15 cellular contexts compared by ENCODE assay signal in the genomic region with DNA sequence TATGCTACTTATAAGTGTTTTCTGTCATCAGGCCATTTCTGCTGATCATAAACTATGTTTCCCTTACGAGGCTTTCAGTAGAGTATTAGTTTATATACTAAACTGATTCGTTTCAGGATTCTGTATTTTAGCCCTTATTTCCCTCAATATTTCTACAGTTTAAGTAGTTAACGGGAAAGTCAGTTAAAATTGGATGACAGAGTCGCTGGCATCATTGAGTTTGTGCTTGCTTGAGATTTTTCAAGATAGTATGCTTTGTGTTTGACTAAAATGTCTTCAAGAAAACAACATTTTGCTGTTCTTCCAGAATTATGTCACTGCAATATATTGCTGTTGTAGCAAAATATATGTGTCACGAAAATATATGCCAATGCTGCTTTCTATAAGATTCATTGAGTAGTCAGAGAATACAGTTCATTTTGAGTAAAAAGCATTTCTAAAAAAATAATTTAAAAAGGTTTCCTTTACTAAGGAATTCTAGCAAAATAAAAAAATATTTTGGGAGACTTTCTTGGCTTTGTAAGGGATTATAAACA. TPM values are rescaled to one million over a fixed set of nuclear protein-coding genes. Genes with fewer than 3 reads are reported as not detected.
A peak's percentile ranks its signal among the peaks of the same experiment; 100 is the strongest.
DNase-seq lines count a peak whose midpoint lies in the region; ATAC-seq, FAIRE-seq and TF ChIP-seq lines count a peak whose summit lies in the region.
"Had no signal": no experiment of that assay in that cellular context is flagged by ENCODE, and none has a peak within 500 bp of the region (broad histone marks: within the 10 kb centered on the region; RNA-seq: fewer than 3 reads in every experiment).

No MANE protein-coding gene starts in this region.

- H3K27me3 ChIP-seq in HepG2 (ENCODE audit: control insufficient read depth in 1 of 2, insufficient read depth in 2 of 2, low read length in 2 of 2) (no peaks in the 10 kb centered on the region), right lobe of liver (no peaks in the 10 kb centered on the region), GM12878 (replicated peaks in 1 of 2; ENCODE audit: control insufficient read depth in 2 of 2, insufficient read depth in 2 of 2, low read length in 1 of 2) (no peaks in the 10 kb centered on the region), layer of hippocampus (ENCODE audit: control insufficient read depth, insufficient read depth, low read length) (no peaks in the 10 kb centered on the region)
- H3K27me3 ChIP-seq: BLaER1 had no signal

- no peak overlapping the region for H3K4me2 ChIP-seq in HepG2 (ENCODE audit: low read depth, low read length)
- no peak overlapping the region for H3K4me2 ChIP-seq in GM12878 (ENCODE audit: control insufficient read depth, insufficient read depth)
- H3K4me2 ChIP-seq: BLaER1 had no signal

- H3K9me3 ChIP-seq in HepG2 (ENCODE audit: low read length) (no peaks in the 10 kb centered on the region), right lobe of liver (no peaks in the 10 kb centered on the region), GM12878 (replicated peaks; ENCODE audit: control insufficient read depth, insufficient read depth, low read length) (no peaks in the 10 kb centered on the region)
- H3K9me3 ChIP-seq: BLaER1, HAP-1 had no signal

- TF ChIP-seq CTCF in HepG2 (CRISPR knock-in tag; IDR thresholded peaks at IDR 0.05) (no peak), right lobe of liver (IDR thresholded peaks at IDR 0.05) (no peak), GM12878 (IDR thresholded peaks at IDR 0.05 in 2 of 3, conservative IDR thresholded peaks at IDR 0.05 in 1 of 3; ENCODE audit: control insufficient read depth in 2 of 3, extremely low read depth in 1 of 3, insufficient read depth in 1 of 3, low read depth in 3 of 3, low read length in 3 of 3) (no peak)

- H3K36me3 ChIP-seq in HepG2 (replicated peaks in 1 of 2; ENCODE audit: control insufficient read depth in 1 of 2, insufficient read depth in 2 of 2, low read length in 2 of 2), result no peaks in the 10 kb centered on the region
- H3K36me3 ChIP-seq in right lobe of liver, result no peaks in the 10 kb centered on the region
- H3K36me3 ChIP-seq in GM12878 (ENCODE audit: control insufficient read depth in 2 of 2, insufficient read depth in 2 of 2, low read length in 1 of 2), result no peaks in the 10 kb centered on the region
- H3K36me3 ChIP-seq: BLaER1, HAP-1 had no signal

- POLR2A ChIA-PET in HepG2 (lab: Yijun Ruan, JAX) (no interaction called here), GM12878 (lab: Charles Lee) (interaction anchor here (1.3 kb wide), 1 partner anchor 11 kb away, joined by 4 read pairs; no protein-coding TSS in a partner anchor)

- TF ChIP-seq RAD21 in HepG2 (CRISPR knock-in tag; IDR thresholded peaks at IDR 0.05) (no peak), GM12878 (IDR thresholded peaks at IDR 0.05; ENCODE audit: insufficient read depth, low read depth, low read length) (no peak)

- RAD21 ChIA-PET in GM12878 (lab: Charles Lee; ENCODE audit: unreplicated experiment), result interaction anchor here (1.2 to 1.7 kb wide), 4 partner anchors 8 to 114 kb away, joined by 3 to 8 read pairs (median 4); partner anchors contain the start of gene HINT3

- in situ Hi-C loops in HepG2 (cut with HindIII; ENCODE audit: extremely low pct_ligation_motif_present, low pct_unique_long_range_greater_than_20kb) (no loop called here), GM12878 (cut with MboI) (no loop called here)

- H3K9ac ChIP-seq in HepG2 (ENCODE audit: insufficient read depth, low read depth, low read length) (no peak overlapping the region), GM12878 (ENCODE audit: control insufficient read depth, insufficient read depth, low read length) (no peak overlapping the region)
- H3K9ac ChIP-seq: BLaER1, GM23248 had no signal

- ATAC-seq in HepG2 (no peak), right lobe of liver (no peak), GM12878 (no peak)

- CTCF ChIA-PET in HepG2 (lab: Yijun Ruan, JAX; ENCODE audit: low intra/inter-chr PET ratio, low total read pairs), result no interaction called here
- CTCF ChIA-PET in GM12878 (lab: Yijun Ruan, JAX), result interaction anchor here (0.6 kb wide), 1 partner anchor 26 kb away, joined by 3 read pairs; no protein-coding TSS in a partner anchor

- H3K79me2 ChIP-seq in HepG2 (ENCODE audit: insufficient read depth, low read length) (no peaks in the 10 kb centered on the region), GM12878 (ENCODE audit: control insufficient read depth, insufficient read depth, low read length) (peaks cover 7% of the 10 kb centered on the region)

- H3K4me1 ChIP-seq in HepG2 (ENCODE audit: insufficient read depth, low read length) (peaks cover 21% of the 10 kb centered on the region), right lobe of liver (no peaks in the 10 kb centered on the region), GM12878 (ENCODE audit: control insufficient read depth, insufficient read depth, low read length) (no peaks in the 10 kb centered on the region)
- H3K4me1 ChIP-seq: BLaER1 had no signal

- TF ChIP-seq POLR2A in HepG2 (IDR thresholded peaks at IDR 0.05; ENCODE audit: insufficient read depth in 1 of 2, low read depth in 2 of 2, low read length in 2 of 2) (no peak), right lobe of liver (IDR thresholded peaks at IDR 0.05) (no peak), GM12878 (IDR thresholded peaks at IDR 0.05; ENCODE audit: low read depth, low read length) (no peak)

- SMC1A ChIA-PET in GM12878 (lab: Charles Lee; ENCODE audit: uncharacterized antibody, unreplicated experiment), result interaction anchor here (1.5 to 1.9 kb wide), 3 partner anchors 8 to 43 kb away, joined by 3 to 12 read pairs (median 5); no protein-coding TSS in a partner anchor

- H3K4me3 ChIP-seq in HepG2 (replicated peaks in 1 of 3; ENCODE audit: insufficient read depth in 1 of 3, low read depth in 2 of 3, low read length in 3 of 3) (no peak overlapping the region), right lobe of liver (no peak overlapping the region), GM12878 (no peak overlapping the region)
- H3K4me3 ChIP-seq: BLaER1, GM23248, HAP-1 had no signal

- intact Hi-C loops in HepG2 (cut with micrococcal nuclease; ENCODE audit: unreplicated experiment) (no loop called here), right lobe of liver (cut with DNase I) (no loop called here), GM12878 (cut with micrococcal nuclease; ENCODE audit: unreplicated experiment) (no loop called here)

- H2AFZ ChIP-seq in HepG2 (ENCODE audit: low read length) (no peak overlapping the region), GM12878 (ENCODE audit: control insufficient read depth, low read depth, low read length) (no peak overlapping the region)
- H2AFZ ChIP-seq: GM23248 had no signal

- H4K20me1 ChIP-seq in HepG2 (ENCODE audit: insufficient read depth, low read length) (no peaks in the 10 kb centered on the region), GM12878 (ENCODE audit: control insufficient read depth, insufficient read depth) (no peaks in the 10 kb centered on the region)
- H4K20me1 ChIP-seq: BLaER1 had no signal

- no peak for TF ChIP-seq EP300 in HepG2 (IDR thresholded peaks at IDR 0.05; ENCODE audit: low read depth in 2 of 2, low read length in 2 of 2)
- no peak for TF ChIP-seq EP300 in HepG2 (CRISPR knock-in tag; IDR thresholded peaks at IDR 0.05; ENCODE audit: borderline replicate concordance)
- TF ChIP-seq EP300 in GM12878 (IDR thresholded peaks at IDR 0.05; ENCODE audit: borderline replicate concordance in 1 of 2, control insufficient read depth in 1 of 2, low read depth in 2 of 2, low read length in 2 of 2), result no peak

- H3K27ac ChIP-seq in HepG2 (ENCODE audit: extremely low read length, insufficient read depth, low read length), result no peak overlapping the region
- H3K27ac ChIP-seq in right lobe of liver, result no peak overlapping the region
- no peak overlapping the region for H3K27ac ChIP-seq in GM12878 (ENCODE audit: control insufficient read depth, insufficient read depth)
- peak overlapping the region; percentile 84 for H3K27ac ChIP-seq in layer of hippocampus (ENCODE audit: low read depth, low read length)
- H3K27ac ChIP-seq: 22Rv1, BLaER1, GM23248 had no signal

- no peak for FAIRE-seq in HepG2 (lab: Jason Lieb, UNC)
- peak; percentile 57 for FAIRE-seq in GM12878 (lab: Jason Lieb, UNC)

- DNase-seq in HepG2 (ENCODE audit: low spot score), result no peak
- DNase-seq in right lobe of liver, result no peak
- no peak for DNase-seq in GM12878 (ENCODE audit: low read depth, low spot score)
- no peak for DNase-seq in NCI-H524 (lab: John Stamatoyannopoulos, UW)
- no peak for DNase-seq in T-helper 2 cell
- DNase-seq in DMS53 (lab: John Stamatoyannopoulos, UW), result no peak
- no peak for DNase-seq in NCI-H187 treated with DMSO at 0.1 percent for 48 hours (lab: John Stamatoyannopoulos, UW)
- DNase-seq: CD4-positive, alpha-beta memory T cell; DND-41; EL; GM23248 had no signal

- 93% methylated on average over 5 of the region's 5 CpGs for WGBS in HepG2 (ENCODE audit: low lambda C conversion rate)
- 92% methylated on average over 5 of the region's 5 CpGs for WGBS in right lobe of liver (ENCODE audit: insufficient coverage, low coverage, low lambda C conversion rate, missing lambda C conversion rate)
- WGBS in GM12878 (ENCODE audit: insufficient coverage, insufficient replicate concordance, low lambda C conversion rate, missing lambda C conversion rate), result 92% methylated on average over 5 of the region's 5 CpGs

- BruUV-seq in HepG2 (replicated peaks; lab: Mats Ljungman, UMichigan), result no TSS peak
- no TSS peak for BruUV-seq in GM12878 (replicated peaks; lab: Mats Ljungman, UMichigan)

RNA-seq across cellular contexts. Expression of gene NCOA7, which starts 51.4 kb away (rescaled TPM):
- total RNA-seq in HepG2 (2016; rRNA removed; fragmentation: Illumina TruSeq; extraction: Trizol), result 13.6 and 24.3 TPM in 2 replicates
- total RNA-seq in HepG2 (2016; cell fraction: cytosol; rRNA removed; fragmentation: Illumina TruSeq; extraction: Trizol; ENCODE audit: low read depth), result 2.1 and 2.2 TPM in 2 replicates
- 14.1 and 25.5 TPM in 2 replicates for total RNA-seq in HepG2 (2016; cell fraction: insoluble cytoplasmic fraction; rRNA removed; fragmentation: Illumina TruSeq; extraction: Trizol)
- total RNA-seq in HepG2 (2016; cell fraction: membrane; rRNA removed; fragmentation: Illumina TruSeq; extraction: Trizol), result 5.1 and 5.6 TPM in 2 replicates
- total RNA-seq in HepG2 (2016; cell fraction: nucleus; rRNA removed; fragmentation: Illumina TruSeq; extraction: Trizol), result 15.2 and 17.1 TPM in 2 replicates
- 18.7 and 20.8 TPM in 2 replicates for polyA plus RNA-seq in HepG2 (2011; rRNA removed)
- 14.9 and 15.1 TPM in 2 replicates for polyA plus RNA-seq in HepG2 (2011; cell fraction: cytosol; rRNA removed)
- 10.3 and 11.5 TPM in 2 replicates for polyA plus RNA-seq in HepG2 (2011; cell fraction: nucleus; rRNA removed)
- 12.9 and 15.2 TPM in 2 replicates for polyA plus RNA-seq in HepG2 (2012)
- polyA plus RNA-seq in HepG2 (2016; cell fraction: cytosol; fragmentation: Illumina TruSeq; extraction: Trizol; ENCODE audit: low read depth), result 0.77 and 0.88 TPM in 2 replicates
- 18.7 and 19.3 TPM in 2 replicates for polyA plus RNA-seq in HepG2 (2016; cell fraction: insoluble cytoplasmic fraction; fragmentation: Illumina TruSeq; extraction: Trizol; ENCODE audit: low read depth)
- polyA plus RNA-seq in HepG2 (2016; cell fraction: membrane; fragmentation: Illumina TruSeq; extraction: Trizol; ENCODE audit: low read depth), result 3.2 and 3.7 TPM in 2 replicates
- polyA plus RNA-seq in HepG2 (2016; cell fraction: nucleus; fragmentation: Illumina TruSeq; extraction: Trizol; ENCODE audit: insufficient read depth, low read depth), result 21.0 and 23.4 TPM in 2 replicates
- 42.4 and 115 TPM in 2 replicates for polyA minus RNA-seq in HepG2 (2011; rRNA and poly(A)+ RNA removed; ENCODE audit: low replicate concordance)
- 19.9 and 21.1 TPM in 2 replicates for polyA minus RNA-seq in HepG2 (2011; cell fraction: cytosol; rRNA and poly(A)+ RNA removed)
- 29.4 and 39.5 TPM in 2 replicates for polyA minus RNA-seq in HepG2 (2011; cell fraction: nucleus; rRNA and poly(A)+ RNA removed)
- 10 to 100 TPM; 11.4 to 71.8 (median 23.0) TPM for total RNA-seq in right lobe of liver
- total RNA-seq in GM12878 (2013; cell fraction: nucleolus; rRNA removed), result 24.6 and 31.1 TPM in 2 replicates
- 24.5 and 29.8 TPM in 2 replicates for total RNA-seq in GM12878 (2014; rRNA removed)
- total RNA-seq in GM12878 (2014; rRNA removed; fragmentation: Illumina TruSeq; extraction: Trizol), result 43.8 and 44.9 TPM in 2 replicates
- total RNA-seq in GM12878 (2021), result 46.1 and 50.3 TPM in 2 replicates
- polyA plus RNA-seq in GM12878 (2011; ENCODE audit: low read depth), result 17.0 TPM
- 50.0 and 55.5 TPM in 2 replicates for polyA plus RNA-seq in GM12878 (2011; rRNA removed)
- 24.8 and 27.7 TPM in 2 replicates for polyA plus RNA-seq in GM12878 (2011; cell fraction: cytosol; rRNA removed)
- polyA plus RNA-seq in GM12878 (2011; cell fraction: nucleus; rRNA removed), result 21.3 and 27.9 TPM in 2 replicates
- 19.6 and 24.0 TPM in 2 replicates for polyA plus RNA-seq in GM12878 (2012)
- 49.7 and 55.3 TPM in 2 replicates for polyA plus RNA-seq in GM12878 (2014; fragmentation: Illumina TruSeq; extraction: Trizol)
- polyA plus RNA-seq in GM12878 (2014; fragmentation: Nextera tagmentation; extraction: Ambion mirVana), result 10 to 100 TPM; 18.9 to 28.8 TPM
- polyA plus RNA-seq in GM12878 (2014; rRNA removed), result 20.1 and 21.4 TPM in 2 replicates
- polyA plus RNA-seq in GM12878 (2016; fragmentation: Nextera tagmentation; extraction: Ambion mirVana), result 10 to 100 TPM; 32.9 to 35.4 TPM
- 80.7 and 105 TPM in 2 replicates for polyA minus RNA-seq in GM12878 (2011; rRNA and poly(A)+ RNA removed)
- 25.5 and 28.4 TPM in 2 replicates for polyA minus RNA-seq in GM12878 (2011; cell fraction: cytosol; rRNA and poly(A)+ RNA removed)
- polyA minus RNA-seq in GM12878 (2011; cell fraction: nucleus; rRNA and poly(A)+ RNA removed), result 19.9 and 34.3 TPM in 2 replicates
